In genomic region chr6:35181313-35181932, GRCh38 we compare ENCODE assay signal across 9 cellular contexts. TPM values are rescaled to one million over a fixed set of nuclear protein-coding genes. Genes with fewer than 3 reads are reported as not detected.
DNase-seq lines count a peak whose midpoint lies in the region; ATAC-seq, FAIRE-seq and TF ChIP-seq lines count a peak whose summit lies in the region.
"Had no signal": no experiment of that assay in that cellular context is flagged by ENCODE, and none has a peak within 500 bp of the region (broad histone marks: within the 10 kb centered on the region; RNA-seq: fewer than 3 reads in every experiment).

No MANE protein-coding gene starts in this region.

- in situ Hi-C loops in K562 (cut with MboI) (no loop called here), transverse colon (cut with MboI; ENCODE audit: low pct_ligation_motif_present in 1 of 4, low pct_unique_long_range_greater_than_20kb in 1 of 4, low sequenced_read_pairs in 3 of 4) (no loop called here)

- POLR2A ChIA-PET in K562 (lab: Yijun Ruan, JAX) = interaction anchor here (0.6 kb wide), 1 partner anchor 75 kb away, joined by 3 read pairs; no protein-coding TSS in a partner anchor

- no TSS peak for BruUV-seq in K562 (replicated peaks; lab: Mats Ljungman, UMichigan)

- H3K4me3 ChIP-seq in K562 = no peak overlapping the region
- no peak overlapping the region for H3K4me3 ChIP-seq in hepatocyte
- H3K4me3 ChIP-seq in transverse colon = no peak overlapping the region
- H3K4me3 ChIP-seq: pancreas had no signal

- FAIRE-seq in HTR-8/SVneo (lab: Jason Lieb, UNC) (peak; percentile 87), K562 (lab: Jason Lieb, UNC) (peak; percentile 15)
- FAIRE-seq: pancreas had no signal

- 25% methylated on average over 5 of the region's 5 CpGs for WGBS in K562 (ENCODE audit: insufficient coverage, low coverage, missing lambda C conversion rate)
- 73% methylated on average over 5 of the region's 5 CpGs for WGBS in hepatocyte (ENCODE audit: low lambda C conversion rate, missing lambda C conversion rate)
- WGBS in transverse colon (ENCODE audit: low coverage in 1 of 2), 2 donors = 57 to 65% methylated on average over 2 to 5 of the region's 5 CpGs

- H3K9me2 ChIP-seq in hepatocyte (replicated peaks; ENCODE audit: insufficient read depth) = no peaks in the 10 kb centered on the region

- no peaks in the 10 kb centered on the region for H3K79me2 ChIP-seq in K562 (ENCODE audit: control insufficient read depth, insufficient read depth, low read length)
- no peaks in the 10 kb centered on the region for H3K79me2 ChIP-seq in hepatocyte

- H3K27me3 ChIP-seq in K562 (ENCODE audit: control insufficient read depth in 2 of 2, insufficient read depth in 2 of 2, low read length in 2 of 2) = peaks cover 2 to 5% of the 10 kb centered on the region in 2 experiments; a peak in 3 of 5 replicates
- no peaks in the 10 kb centered on the region for H3K27me3 ChIP-seq in hepatocyte
- no peaks in the 10 kb centered on the region for H3K27me3 ChIP-seq in transverse colon
- H3K27me3 ChIP-seq: pancreas had no signal

- no peak overlapping the region; the same call in 1 of the 2 replicates for H3K4me2 ChIP-seq in K562 (ENCODE audit: insufficient read depth, low read length)
- peak overlapping the region; percentile 63 for H3K4me2 ChIP-seq in hepatocyte

- H3K36me3 ChIP-seq in K562 (ENCODE audit: control insufficient read depth, insufficient read depth, low read length) (no peaks in the 10 kb centered on the region), hepatocyte (replicated peaks; ENCODE audit: insufficient read depth, low read depth) (no peaks in the 10 kb centered on the region), transverse colon (no peaks in the 10 kb centered on the region)
- H3K36me3 ChIP-seq: pancreas had no signal

- H2AFZ ChIP-seq in K562 (ENCODE audit: low read depth, low read length) (0 out of 2 replicates have a peak overlapping the region, but pooled peaks have one; percentile 20), hepatocyte (no peak overlapping the region)

- no peak overlapping the region for H3K9ac ChIP-seq in K562 (ENCODE audit: insufficient read depth in 1 of 2, low read depth in 2 of 2, low read length in 2 of 2)

- intact Hi-C loops in K562 (cut with micrococcal nuclease) = no loop called here
- intact Hi-C loops in transverse colon (cut with DNase I; ENCODE audit: low total_unique reads) = no loop called here

- H3K9me3 ChIP-seq in K562 (replicated peaks; ENCODE audit: control insufficient read depth, insufficient read depth, low read depth, low read length) (no peaks in the 10 kb centered on the region), hepatocyte (ENCODE audit: low read depth) (no peaks in the 10 kb centered on the region), transverse colon (no peaks in the 10 kb centered on the region)
- H3K9me3 ChIP-seq: pancreas had no signal

- TF ChIP-seq CTCF in K562 (IDR thresholded peaks at IDR 0.05 in 2 of 3, conservative IDR thresholded peaks at IDR 0.05 in 1 of 3; ENCODE audit: insufficient read depth in 2 of 3, low read depth in 1 of 3, low read length in 3 of 3) = no peak
- no peak for TF ChIP-seq CTCF in hepatocyte (IDR thresholded peaks at IDR 0.05; ENCODE audit: poor library complexity)
- TF ChIP-seq CTCF in transverse colon (IDR thresholded peaks at IDR 0.05) = no peak

- TF ChIP-seq POLR2A in K562 (conservative IDR thresholded peaks at IDR 0.05) (no peak), transverse colon (IDR thresholded peaks at IDR 0.05) (no peak)

- TF ChIP-seq EP300 in K562 (IDR thresholded peaks at IDR 0.05; ENCODE audit: low read length) (no peak), transverse colon (IDR thresholded peaks at IDR 0.05; ENCODE audit: low read depth) (no peak)

- no peaks in the 10 kb centered on the region for H3K9me1 ChIP-seq in K562 (ENCODE audit: control insufficient read depth, insufficient read depth, low read length)

- CTCF ChIA-PET in K562 (lab: Yijun Ruan, JAX; ENCODE audit: low intra/inter-chr PET ratio) = no interaction called here

- ATAC-seq in K562 (no peak), GM18870 (IDR thresholded peaks at IDR 0.05; ENCODE audit: unreplicated experiment) (no peak)

- no peak overlapping the region for H3K27ac ChIP-seq in K562 (ENCODE audit: extremely low read depth, low read depth, low read length)
- H3K27ac ChIP-seq in hepatocyte = peak overlapping the region; percentile 64
- peak overlapping the region in 3 of 4 donors; percentile 11 to 34 (median 20) for H3K27ac ChIP-seq in transverse colon
- H3K27ac ChIP-seq: pancreas had no signal

- no peaks in the 10 kb centered on the region for H4K20me1 ChIP-seq in K562 (replicated peaks; ENCODE audit: control insufficient read depth, insufficient read depth, low read length)
- no peaks in the 10 kb centered on the region for H4K20me1 ChIP-seq in hepatocyte (ENCODE audit: insufficient read depth, poor library complexity, severe bottlenecking)

- DNase-seq in HTR-8/SVneo (ENCODE audit: insufficient read length, low spot score) (peak; percentile 40), K562 (ENCODE audit: extremely low read depth in 1 of 4, low spot score in 3 of 4) (no peak), hepatocyte (ENCODE audit: low spot score) (no peak), transverse colon (no peak), NCI-H345 treated with DMSO at 0.1 percent for 48 hours (lab: John Stamatoyannopoulos, UW; ENCODE audit: unreplicated experiment) (no peak)
- DNase-seq in activated naive CD4-positive, alpha-beta T cell treated with anti-CD3 and anti-CD28 coated beads, Interleukin-2, amount 50 U/mL, for 16 hours = no peak
- DNase-seq: NCI-H510A had no signal

- peaks cover 10 to 37% of the 10 kb centered on the region in 2 experiments; a peak in 4 of 5 replicates for H3K4me1 ChIP-seq in K562 (replicated peaks in 1 of 2; ENCODE audit: control insufficient read depth in 2 of 2, insufficient read depth in 2 of 2, low read length in 2 of 2)
- peaks cover 33% of the 10 kb centered on the region for H3K4me1 ChIP-seq in hepatocyte (ENCODE audit: insufficient read depth)
- H3K4me1 ChIP-seq in transverse colon = peaks cover 5 to 14% (median 9%) of the 10 kb centered on the region in 4 donors

- TF ChIP-seq RAD21 in K562 (CRISPR knock-in tag; conservative IDR thresholded peaks at IDR 0.05 in 1 of 2, IDR thresholded peaks at IDR 0.05 in 1 of 2) = no peak

TF ChIP-seq in K562, 482 proteins besides CTCF, POLR2A, EP300 and RAD21:
- peak; percentile 1 for TF ChIP-seq RBM25 (IDR thresholded peaks at IDR 0.05; ENCODE audit: low read depth, low read length, severe bottlenecking)
- no peak for TF ChIP-seq HMG20B (CRISPR knock-in tag; IDR thresholded peaks at IDR 0.05)
- TF ChIP-seq RFX5 (IDR thresholded peaks at IDR 0.05; ENCODE audit: low read depth, low read length) = no peak
- no peak for TF ChIP-seq SUPT5H (IDR thresholded peaks at IDR 0.05)
- TF ChIP-seq BCL6 (CRISPR knock-in tag; IDR thresholded peaks at IDR 0.05) = no peak
- no peak for TF ChIP-seq ZNF766 (CRISPR knock-in tag; conservative IDR thresholded peaks at IDR 0.05)

RNA-seq across cellular contexts. Expression of gene SCUBE3, which starts 32.3 kb away (rescaled TPM):
- not detected in 2 replicates for total RNA-seq in K562 (2011; cell fraction: chromatin; rRNA removed; ENCODE audit: low replicate concordance)
- not detected in 2 replicates for total RNA-seq in K562 (2011; cell fraction: nucleolus; rRNA removed)
- total RNA-seq in K562 (2011; cell fraction: nucleoplasm; rRNA removed) = not detected in 2 replicates
- not detected in 2 replicates for total RNA-seq in K562 (2014; rRNA removed)
- total RNA-seq in K562 (2014; rRNA removed; fragmentation: Illumina TruSeq; extraction: Trizol) = not detected in 2 replicates
- not detected in 2 replicates for total RNA-seq in K562 (2015; rRNA removed; fragmentation: Illumina TruSeq; extraction: Trizol)
- 0.02 TPM in 1 of 2 replicates, not detected in the other for total RNA-seq in K562 (2021)
- polyA plus RNA-seq in K562 (2011; rRNA removed) = not detected in 2 replicates
- polyA plus RNA-seq in K562 (2011; cell fraction: cytosol; rRNA removed) = not detected in 2 replicates
- not detected in 2 replicates for polyA plus RNA-seq in K562 (2011; cell fraction: nucleus; rRNA removed)
- polyA plus RNA-seq in K562 (2012) = 0.08 and 0.19 TPM in 2 replicates
- polyA plus RNA-seq in K562 (2014; fragmentation: Illumina TruSeq; extraction: Trizol) = not detected in 2 replicates
- polyA plus RNA-seq in K562 (2014; fragmentation: Nextera tagmentation; extraction: Ambion mirVana) = under 1 TPM; 0.01 to 0.11 TPM
- not detected in 2 replicates for polyA plus RNA-seq in K562 (2014; rRNA removed)
- polyA minus RNA-seq in K562 (2011; rRNA and poly(A)+ RNA removed) = not detected in 2 replicates
- not detected in 2 replicates for polyA minus RNA-seq in K562 (2011; cell fraction: cytosol; rRNA and poly(A)+ RNA removed)
- polyA minus RNA-seq in K562 (2011; cell fraction: nucleus; rRNA and poly(A)+ RNA removed) = not detected in 2 replicates
- 6.1 and 8.7 TPM in 2 replicates for total RNA-seq in hepatocyte
- 10.2 and 19.6 TPM in 2 replicates for polyA plus RNA-seq in hepatocyte
- total RNA-seq in transverse colon = under 1 TPM; 0.37 to 0.68 (median 0.52) TPM

RNA-seq across cellular contexts. Expression of gene TCP11, which starts 40.3 kb away (rescaled TPM):
- not detected in 2 replicates for total RNA-seq in K562 (2011; cell fraction: chromatin; rRNA removed; ENCODE audit: low replicate concordance)
- not detected in 2 replicates for total RNA-seq in K562 (2011; cell fraction: nucleolus; rRNA removed)
- not detected in 2 replicates for total RNA-seq in K562 (2011; cell fraction: nucleoplasm; rRNA removed)
- total RNA-seq in K562 (2014; rRNA removed) (not detected in 2 replicates), K562 (2014; rRNA removed; fragmentation: Illumina TruSeq; extraction: Trizol) (not detected in 2 replicates), K562 (2015; rRNA removed; fragmentation: Illumina TruSeq; extraction: Trizol) (not detected in 2 replicates), K562 (2021) (not detected in 2 replicates), hepatocyte (not detected in 2 replicates), transverse colon (under 1 TPM in 1 of 4 donors, not detected in 3; 0.96 TPM)
- polyA plus RNA-seq in K562 (2011; rRNA removed) (not detected in 2 replicates), K562 (2014; fragmentation: Illumina TruSeq; extraction: Trizol) (not detected in 2 replicates), K562 (2014; fragmentation: Nextera tagmentation; extraction: Ambion mirVana) (not detected), K562 (2014; rRNA removed) (not detected in 2 replicates), hepatocyte (not detected in 2 replicates)
- polyA plus RNA-seq in K562 (2011; cell fraction: cytosol; rRNA removed) = 0.15 TPM in 1 of 2 replicates, not detected in the other
- not detected in 2 replicates for polyA plus RNA-seq in K562 (2011; cell fraction: nucleus; rRNA removed)
- not detected in 2 replicates for polyA plus RNA-seq in K562 (2012)
- 0.18 TPM in 1 of 2 replicates, not detected in the other for polyA minus RNA-seq in K562 (2011; rRNA and poly(A)+ RNA removed)
- not detected in 2 replicates for polyA minus RNA-seq in K562 (2011; cell fraction: cytosol; rRNA and poly(A)+ RNA removed)
- polyA minus RNA-seq in K562 (2011; cell fraction: nucleus; rRNA and poly(A)+ RNA removed) = not detected in 2 replicates
